Comparison of ENCODE assay signal across 8 cellular contexts in the genomic region with DNA sequence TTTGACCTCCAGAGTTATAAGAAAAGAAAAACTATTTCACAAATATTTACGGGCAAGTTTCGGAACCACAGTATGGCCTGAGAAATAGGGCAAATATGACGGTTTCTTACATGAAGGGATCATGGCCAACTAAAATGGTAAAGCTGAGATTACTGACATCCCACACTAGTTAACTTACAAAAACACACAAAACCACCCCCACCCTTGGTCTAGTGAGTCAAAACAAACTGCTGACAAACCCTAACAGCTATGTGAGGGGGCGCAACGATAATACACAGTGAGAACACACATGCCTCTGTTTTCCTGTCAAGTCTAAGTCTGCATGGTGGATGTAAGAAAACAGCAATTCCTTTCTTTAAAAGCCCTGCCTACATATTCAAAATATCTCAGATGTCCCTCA. TPM values are rescaled to one million over a fixed set of nuclear protein-coding genes. Genes with fewer than 3 reads are reported as not detected.
DNase-seq lines count a peak whose midpoint lies in the region; ATAC-seq and TF ChIP-seq lines count a peak whose summit lies in the region.

No MANE protein-coding gene starts in this region.

- in situ Hi-C loops in brain microvascular endothelial cell (cut with HindIII; ENCODE audit: low pct_ligation_motif_present, low sequenced_read_pairs): no loop called here

- intact Hi-C loops in activated naive CD4-positive, alpha-beta T cell treated with anti-CD3 and anti-CD28 coated beads for 36 hours (cut with micrococcal nuclease): no loop called here
- intact Hi-C loops in sciatic nerve (cut with DNase I) (no loop called here), ascending aorta (cut with DNase I) (no loop called here)

- no peak overlapping the region for H3K4me3 Mint-ChIP-seq in activated naive CD4-positive, alpha-beta T cell treated with anti-CD3 and anti-CD28 coated beads for 36 hours

- peaks cover 0 to 9% of the 10 kb centered on the region in 2 donors for H3K4me1 ChIP-seq in ascending aorta

- H3K27me3 Mint-ChIP-seq in activated naive CD4-positive, alpha-beta T cell treated with anti-CD3 and anti-CD28 coated beads for 36 hours (ENCODE audit: low read depth): no peaks in the 10 kb centered on the region

- ATAC-seq in HG03103 (IDR thresholded peaks at IDR 0.05; ENCODE audit: low read depth, unreplicated experiment): peak; percentile 41
- ATAC-seq in sciatic nerve: peak; percentile 64

- DNase-seq in activated naive CD4-positive, alpha-beta T cell treated with anti-CD3 and anti-CD28 coated beads for 36 hours: peak; percentile 61
- no peak for DNase-seq in activated naive CD4-positive, alpha-beta T cell (lab: John Stamatoyannopoulos, UW)
- DNase-seq in brain microvascular endothelial cell (peak; percentile 98), sciatic nerve (ENCODE audit: low spot score) (no peak), NK-92 (lab: John Stamatoyannopoulos, UW; ENCODE audit: unreplicated experiment) (no peak), NCI-H446 treated with DMSO at 0.1 percent for 48 hours (lab: John Stamatoyannopoulos, UW) (no peak), ascending aorta (ENCODE audit: low spot score in 2 of 2) (no peak)

- peak overlapping the region; percentile 71 for H3K27ac ChIP-seq in brain microvascular endothelial cell
- no peak overlapping the region for H3K27ac ChIP-seq in ascending aorta

- H3K9me3 Mint-ChIP-seq in activated naive CD4-positive, alpha-beta T cell treated with anti-CD3 and anti-CD28 coated beads for 36 hours: no peaks in the 10 kb centered on the region

- H3K36me3 ChIP-seq in brain microvascular endothelial cell (replicated peaks): no peaks in the 10 kb centered on the region
- H3K36me3 ChIP-seq in ascending aorta: no peaks in the 10 kb centered on the region

- TF ChIP-seq CTCF in brain microvascular endothelial cell (IDR thresholded peaks at IDR 0.05; ENCODE audit: low read depth, low read length, missing control alignments): peak; percentile 5
- no peak for TF ChIP-seq CTCF in ascending aorta (IDR thresholded peaks at IDR 0.05)

- H3K4me3 ChIP-seq in brain microvascular endothelial cell (ENCODE audit: low read depth, low read length): no peak overlapping the region
- H3K4me3 ChIP-seq in ascending aorta: no peak overlapping the region

- no peaks in the 10 kb centered on the region for H3K27me3 ChIP-seq in brain microvascular endothelial cell (replicated peaks)
- H3K27me3 ChIP-seq in ascending aorta: no peaks in the 10 kb centered on the region

- H3K36me3 Mint-ChIP-seq in activated naive CD4-positive, alpha-beta T cell treated with anti-CD3 and anti-CD28 coated beads for 36 hours (ENCODE audit: low read depth): peaks cover 47% of the 10 kb centered on the region

- no peaks in the 10 kb centered on the region for H3K9me3 ChIP-seq in ascending aorta

- H3K4me1 Mint-ChIP-seq in activated naive CD4-positive, alpha-beta T cell treated with anti-CD3 and anti-CD28 coated beads for 36 hours (ENCODE audit: low read depth): peaks cover 77% of the 10 kb centered on the region

- CTCF ChIA-PET in activated naive CD4-positive, alpha-beta T cell treated with anti-CD3 and anti-CD28 coated beads for 36 hours (lab: Charles Lee): interaction anchor here (0.6 to 1.1 kb wide), 3 partner anchors 26 to 724 kb away, joined by 3 to 4 read pairs (median 3); no protein-coding TSS in a partner anchor

- H3K27ac Mint-ChIP-seq in activated naive CD4-positive, alpha-beta T cell treated with anti-CD3 and anti-CD28 coated beads for 36 hours: peak overlapping the region; percentile 10

RNA-seq across cellular contexts. Expression of a gene that starts 32.3 kb away (rescaled TPM):
- 10 to 100 TPM; 72.8 to 78.9 TPM for total RNA-seq in activated naive CD4-positive, alpha-beta T cell treated with anti-CD3 and anti-CD28 coated beads for 36 hours
- total RNA-seq in sciatic nerve (140 TPM), ascending aorta (30.0 TPM)

Comparison
In these comparisons a context has a peak if more than half of its experiments do, and no peak if none do; other contexts are left out.
1. DNase-seq: peak in activated naive CD4-positive, alpha-beta T cell treated with anti-CD3 and anti-CD28 coated beads for 36 hours (single experiment) and brain microvascular endothelial cell (single experiment); none in activated naive CD4-positive, alpha-beta T cell (0 of 4), sciatic nerve (single experiment), NK-92 (single experiment), NCI-H446 treated with DMSO at 0.1 percent for 48 hours (single experiment) and ascending aorta (0 of 2).